In genomic region chr17:37742114-37742761, GRCh38 we compare ENCODE assay signal across 8 cellular contexts. TPM values are rescaled to one million over a fixed set of nuclear protein-coding genes. Genes with fewer than 3 reads are reported as not detected.
DNase-seq lines count a peak whose midpoint lies in the region; ATAC-seq and TF ChIP-seq lines count a peak whose summit lies in the region.
"Had no signal": no experiment of that assay in that cellular context is flagged by ENCODE, and none has a peak within 500 bp of the region (broad histone marks: within the 10 kb centered on the region; RNA-seq: fewer than 3 reads in every experiment).

No MANE protein-coding gene starts in this region.

- H4K20me1 ChIP-seq in OCI-LY3 (ENCODE audit: insufficient read depth, low read length), result peaks cover 37% of the 10 kb centered on the region

- H3K4me3 ChIP-seq in GM12865 (ENCODE audit: low read depth, low read length), result peak overlapping the region; percentile 28
- peak overlapping the region; percentile 95 for H3K4me3 ChIP-seq in OCI-LY3 (ENCODE audit: low read length)
- peak overlapping the region; percentile 32 for H3K4me3 ChIP-seq in epithelial cell of esophagus (ENCODE audit: low read length)
- peak overlapping the region; percentile 60 for H3K4me3 ChIP-seq in psoas muscle

- WGBS in psoas muscle, 3 donors, result 1 to 2% (median 2%) methylated on average over 43 to 52 of the region's 52 CpGs

- TF ChIP-seq CTCF in GM12865 (IDR thresholded peaks at IDR 0.05; ENCODE audit: insufficient read depth, low read depth, low read length, missing control alignments), result no peak
- no peak for TF ChIP-seq CTCF in OCI-LY3 (IDR thresholded peaks at IDR 0.05; ENCODE audit: low read depth, low read length)
- TF ChIP-seq CTCF in epithelial cell of esophagus (IDR thresholded peaks at IDR 0.05; ENCODE audit: insufficient read depth, low read depth, low read length, missing control alignments), result no peak
- TF ChIP-seq CTCF in psoas muscle (IDR thresholded peaks at IDR 0.05), result no peak

- H3K4me1 ChIP-seq in OCI-LY3 (ENCODE audit: low read length), result peaks cover 24% of the 10 kb centered on the region
- H3K4me1 ChIP-seq in psoas muscle, result peaks cover 27% of the 10 kb centered on the region

- H3K27ac ChIP-seq in OCI-LY3 (ENCODE audit: low read length) (peak overlapping the region; percentile 91), psoas muscle (no peak overlapping the region)

- H3K4me2 ChIP-seq in OCI-LY3 (ENCODE audit: low read length), result peak overlapping the region; percentile 96

- peak overlapping the region; percentile 97 for H3K9ac ChIP-seq in OCI-LY3 (ENCODE audit: low read length)

- DNase-seq in GM12865 (ENCODE audit: low read depth) (no peak), epithelial cell of esophagus (ENCODE audit: low read depth) (peak; percentile 10), psoas muscle (no peak)

- ATAC-seq in psoas muscle, result peak in 1 of 4 donors; percentile 43
- ATAC-seq in HG03159 (IDR thresholded peaks at IDR 0.05; ENCODE audit: unreplicated experiment), result no peak
- ATAC-seq in GM21717 (IDR thresholded peaks at IDR 0.05; ENCODE audit: unreplicated experiment), result no peak
- no peak for ATAC-seq in HG03520 (IDR thresholded peaks at IDR 0.05; ENCODE audit: unreplicated experiment)

- H2AFZ ChIP-seq in OCI-LY3 (ENCODE audit: low read depth, low read length), result no peak overlapping the region

- intact Hi-C loops in psoas muscle (cut with DNase I), result no loop called here

- H3K27me3 ChIP-seq in OCI-LY3 (ENCODE audit: low read depth, low read length), result no peaks in the 10 kb centered on the region
- H3K27me3 ChIP-seq in psoas muscle (ENCODE audit: insufficient read depth in 3 of 3, low read length in 2 of 3), result peaks cover 0 to 100% (median 45%) of the 10 kb centered on the region in 3 donors

- H3K79me2 ChIP-seq in OCI-LY3 (ENCODE audit: low read length), result peaks cover 94% of the 10 kb centered on the region

- H3K9me3 ChIP-seq in OCI-LY3 (ENCODE audit: insufficient read depth, low read length) (no peaks in the 10 kb centered on the region), psoas muscle (no peaks in the 10 kb centered on the region)

- peaks cover 40% of the 10 kb centered on the region for H3K36me3 ChIP-seq in OCI-LY3 (replicated peaks; ENCODE audit: low read depth, low read length)
- H3K36me3 ChIP-seq in psoas muscle (ENCODE audit: insufficient read depth in 1 of 2, low read depth in 1 of 2), result no peaks in the 10 kb centered on the region

RNA-seq across cellular contexts. Expression of gene HNF1B, which starts 2.6 kb away (rescaled TPM):
- total RNA-seq in psoas muscle, result not detected
- polyA plus RNA-seq in psoas muscle, result under 1 TPM in 1 of 3 donors, not detected in 2; 0.03 TPM
- total RNA-seq: SK-MEL-5 had no signal

Comparison
In these comparisons a context has a peak if more than half of its experiments do, and no peak if none do; other contexts are left out.
1. H3K4me3 ChIP-seq: peak in every context shown above with its lines; median percentile 95 in OCI-LY3; 60 in psoas muscle; 32 in epithelial cell of esophagus; 28 in GM12865.